Comparison of ENCODE assay signal across 28 cellular contexts in genomic region chr4:88130003-88130402, GRCh38.
"Had no signal": no experiment of that assay in that cellular context is flagged by ENCODE, and none has a peak within 500 bp of the region (broad histone marks: within the 10 kb centered on the region; RNA-seq: fewer than 3 reads in every experiment).

No MANE protein-coding gene starts in this region.

- H3K4me3 ChIP-seq: adrenal gland, ascending aorta, body of pancreas, breast epithelium, cardiac muscle cell had no signal

- H3K36me3 ChIP-seq: adrenal gland, ascending aorta, brain microvascular endothelial cell, breast epithelium, cardiac muscle cell had no signal

- H3K9me3 ChIP-seq: adrenal gland, ascending aorta, body of pancreas, breast epithelium had no signal

- DNase-seq: activated effector memory CD4-positive, alpha-beta T cell treated with anti-CD3 and anti-CD28 coated beads, Interleukin-2, amount 50 U/mL, for 16 hours; activated effector memory CD4-positive, alpha-beta T cell treated with Interleukin-2 at 50 U/mL for 16 hours; activated gamma-delta T cell; activated gamma-delta T cell treated with Interleukin-2 at 50 U/mL for 16 hours; activated naive CD4-positive, alpha-beta T cell; activated naive CD4-positive, alpha-beta T cell treated with anti-CD3 and anti-CD28 coated beads for 36 hours; activated naive CD4-positive, alpha-beta T cell treated with anti-CD3 and anti-CD28 coated beads, Interleukin-2, amount 10 ng/mL, durations not matched to agents 7 days and 5 days; activated naive CD4-positive, alpha-beta T cell treated with anti-CD3 and anti-CD28 coated beads, Interleukin-2, amount 50 U/mL, for 16 hours; activated naive CD4-positive, alpha-beta T cell treated with Interleukin-2 at 50 U/mL for 16 hours; activated naive CD8-positive, alpha-beta T cell treated with anti-CD3 and anti-CD28 coated beads for 36 hours; activated naive CD8-positive, alpha-beta T cell treated with anti-CD3 and anti-CD28 coated beads, Interleukin-2, amount 10 ng/mL, durations not matched to agents 7 days and 5 days; activated naive CD8-positive, alpha-beta T cell treated with anti-CD3 and anti-CD28 coated beads, Interleukin-2, amount 50 U/mL, for 24 hours; activated T-cell treated with anti-CD3 and anti-CD28 coated beads, Interleukin-2, amount 50 U/mL, for 24 hours; activated T-cell treated with anti-CD3 and anti-CD28 coated beads, Interleukin-2, amount 50 U/mL, for 4 hours; activated T-cell treated with anti-CD3 and anti-CD28 coated beads, Interleukin-2, amount 50 U/mL, for 48 hours; activated T-cell treated with anti-CD3 and anti-CD28 coated beads, Interleukin-2, amount 50 U/mL, for 72 hours; adrenal gland; amniotic stem cell; anterior cingulate cortex; aorta; body of pancreas; brain microvascular endothelial cell; caudate nucleus; central memory CD4-positive, alpha-beta T cell; cerebellar nuclear complex had no signal

- H3K27ac ChIP-seq: adrenal gland, ascending aorta, body of pancreas, brain microvascular endothelial cell, breast epithelium, cardiac muscle cell had no signal

- H3K27me3 ChIP-seq: adrenal gland, ascending aorta, body of pancreas, brain microvascular endothelial cell, breast epithelium, cardiac muscle cell had no signal

- H3K4me1 ChIP-seq: adrenal gland, ascending aorta, body of pancreas, breast epithelium had no signal
